1 cellular context compared by ENCODE assay signal in the genomic region with DNA sequence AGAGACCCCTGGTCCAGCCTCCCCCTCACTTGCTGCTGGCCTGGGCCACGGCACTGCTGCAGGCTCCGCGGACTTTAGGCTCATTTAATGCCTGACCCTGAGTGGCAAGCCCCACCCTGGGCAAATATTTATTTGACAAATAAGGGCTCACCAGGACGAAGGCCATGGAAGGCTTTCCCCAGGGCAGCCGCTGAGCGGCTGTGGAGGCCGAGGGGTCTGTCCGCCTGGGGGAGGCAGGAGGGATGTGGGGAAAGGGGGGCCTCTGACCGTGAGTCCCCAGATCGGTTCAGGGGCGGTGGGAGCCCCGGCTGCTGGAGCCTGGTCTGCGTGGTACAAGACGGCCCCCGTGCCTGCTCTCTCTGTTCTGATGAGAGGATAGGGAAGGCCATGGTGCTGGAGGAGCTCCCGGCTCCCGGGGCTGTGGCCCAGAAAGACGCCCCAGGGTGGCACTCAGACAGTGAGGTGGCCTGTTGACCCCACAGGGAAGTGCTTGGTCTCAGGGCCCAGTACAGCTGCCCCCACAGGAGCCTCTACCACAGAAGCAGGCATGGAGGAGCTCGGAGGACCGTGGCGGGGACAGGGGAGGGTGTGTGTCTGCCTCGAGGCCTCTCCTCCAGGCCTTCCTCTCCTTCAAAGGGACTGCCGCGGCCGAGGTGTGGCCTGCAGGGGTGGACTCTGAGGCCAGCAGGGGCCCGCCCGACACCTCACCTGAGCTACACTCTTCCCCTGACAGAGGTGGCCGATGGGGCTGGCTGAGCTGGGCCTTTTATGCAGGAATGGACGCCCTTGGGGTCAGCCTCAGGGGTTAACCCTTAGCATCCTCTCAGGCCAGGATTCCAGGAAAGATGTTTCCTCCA.
TF ChIP-seq lines count a peak whose summit lies in the region.

No MANE protein-coding gene starts in this region.

TF ChIP-seq in HepG2, 621 proteins besides CTCF, POLR2A, EP300 and RAD21 (continued from another document and continues in another):
- TF ChIP-seq, protein P1, sequence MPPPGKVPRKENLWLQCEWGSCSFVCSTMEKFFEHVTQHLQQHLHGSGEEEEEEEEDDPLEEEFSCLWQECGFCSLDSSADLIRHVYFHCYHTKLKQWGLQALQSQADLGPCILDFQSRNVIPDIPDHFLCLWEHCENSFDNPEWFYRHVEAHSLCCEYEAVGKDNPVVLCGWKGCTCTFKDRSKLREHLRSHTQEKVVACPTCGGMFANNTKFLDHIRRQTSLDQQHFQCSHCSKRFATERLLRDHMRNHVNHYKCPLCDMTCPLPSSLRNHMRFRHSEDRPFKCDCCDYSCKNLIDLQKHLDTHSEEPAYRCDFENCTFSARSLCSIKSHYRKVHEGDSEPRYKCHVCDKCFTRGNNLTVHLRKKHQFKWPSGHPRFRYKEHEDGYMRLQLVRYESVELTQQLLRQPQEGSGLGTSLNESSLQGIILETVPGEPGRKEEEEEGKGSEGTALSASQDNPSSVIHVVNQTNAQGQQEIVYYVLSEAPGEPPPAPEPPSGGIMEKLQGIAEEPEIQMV (CRISPR knock-in tag; IDR thresholded peaks at IDR 0.05; ENCODE audit: low read depth) = peak; percentile 98
- TF ChIP-seq ZNF281 (CRISPR knock-in tag; IDR thresholded peaks at IDR 0.05; ENCODE audit: borderline replicate concordance) (peak; percentile 54; the same call in 1 of the 2 replicates), ZNF572 (CRISPR knock-in tag; IDR thresholded peaks at IDR 0.05) (0 out of 2 replicates have a peak, but pooled peaks have one; percentile 5), NFKBIZ (CRISPR knock-in tag; IDR thresholded peaks at IDR 0.05) (no peak), ZNF567 (CRISPR knock-in tag; IDR thresholded peaks at IDR 0.05; ENCODE audit: borderline replicate concordance) (no peak), HCFC1 (IDR thresholded peaks at IDR 0.05; ENCODE audit: low read depth, low read length) (no peak), FOXJ3 (CRISPR knock-in tag; IDR thresholded peaks at IDR 0.05; ENCODE audit: borderline replicate concordance) (peak; percentile 61), TBL1XR1 (IDR thresholded peaks at IDR 0.05; ENCODE audit: borderline replicate concordance, low read length, partially characterized antibody) (no peak), SRF (IDR thresholded peaks at IDR 0.05; ENCODE audit: low read depth, low read length) (peak; percentile 76; the same call in 1 of the 2 replicates), ARID3A (IDR thresholded peaks at IDR 0.05; ENCODE audit: low read depth, low read length) (peak; percentile 25; the same call in 1 of the 2 replicates), HES4 (CRISPR knock-in tag; IDR thresholded peaks at IDR 0.05; ENCODE audit: borderline replicate concordance) (no peak), ZNF546 (CRISPR knock-in tag; conservative IDR thresholded peaks at IDR 0.05) (peak; percentile 83; the same call in 1 of the 2 replicates), ETV6 (CRISPR knock-in tag; conservative IDR thresholded peaks at IDR 0.05) (no peak), PCBP2 (optimal IDR thresholded peaks at IDR 0.05; ENCODE audit: low read depth, low read length, poor library complexity, severe bottlenecking) (no peak), ZNF713 (CRISPR knock-in tag; IDR thresholded peaks at IDR 0.05) (no peak), KDM1A (CRISPR knock-in tag; IDR thresholded peaks at IDR 0.05) (peak; percentile 44; the same call in 1 of the 2 replicates), SYNCRIP (IDR thresholded peaks at IDR 0.05; ENCODE audit: insufficient read depth, low read depth, low read length) (no peak), RNF2 (conservative IDR thresholded peaks at IDR 0.05; ENCODE audit: low read depth) (0 out of 2 replicates have a peak, but pooled peaks have one; percentile 33), U2AF2 (IDR thresholded peaks at IDR 0.05; ENCODE audit: low read depth, low read length) (no peak), ZNF263 (CRISPR knock-in tag; IDR thresholded peaks at IDR 0.05) (no peak; the same call in 1 of the 2 replicates), GATAD1 (CRISPR knock-in tag; IDR thresholded peaks at IDR 0.05) (no peak; the same call in 1 of the 2 replicates), ZBTB10 (CRISPR knock-in tag; IDR thresholded peaks at IDR 0.05; ENCODE audit: borderline replicate concordance) (peak; percentile 63; the same call in 1 of the 2 replicates), PHF5A (CRISPR knock-in tag; IDR thresholded peaks at IDR 0.05; ENCODE audit: low read depth, unreplicated experiment) (no peak), KAT7 (CRISPR knock-in tag; IDR thresholded peaks at IDR 0.05; ENCODE audit: borderline replicate concordance) (0 out of 2 replicates have a peak, but pooled peaks have one; percentile 51), RELA (CRISPR knock-in tag; IDR thresholded peaks at IDR 0.05) (no peak), ZNF580 (CRISPR knock-in tag; IDR thresholded peaks at IDR 0.05; ENCODE audit: borderline replicate concordance, low read depth) (0 out of 2 replicates have a peak, but pooled peaks have one; percentile 13), ZNF280D (CRISPR knock-in tag; IDR thresholded peaks at IDR 0.05) (peak; percentile 88; the same call in 1 of the 2 replicates), GLI4 (CRISPR knock-in tag; IDR thresholded peaks at IDR 0.05; ENCODE audit: borderline replicate concordance) (no peak), ZSCAN21 (CRISPR knock-in tag; IDR thresholded peaks at IDR 0.05; ENCODE audit: borderline replicate concordance) (no peak), CREM (IDR thresholded peaks at IDR 0.05) (peak; percentile 23; the same call in 1 of the 2 replicates), CREM (CRISPR knock-in tag; IDR thresholded peaks at IDR 0.05) (no peak), ZNF207 (IDR thresholded peaks at IDR 0.05; ENCODE audit: borderline replicate concordance) (no peak), MAF1 (CRISPR knock-in tag; IDR thresholded peaks at IDR 0.05; ENCODE audit: borderline replicate concordance) (no peak)
- TF ChIP-seq, protein P2, sequence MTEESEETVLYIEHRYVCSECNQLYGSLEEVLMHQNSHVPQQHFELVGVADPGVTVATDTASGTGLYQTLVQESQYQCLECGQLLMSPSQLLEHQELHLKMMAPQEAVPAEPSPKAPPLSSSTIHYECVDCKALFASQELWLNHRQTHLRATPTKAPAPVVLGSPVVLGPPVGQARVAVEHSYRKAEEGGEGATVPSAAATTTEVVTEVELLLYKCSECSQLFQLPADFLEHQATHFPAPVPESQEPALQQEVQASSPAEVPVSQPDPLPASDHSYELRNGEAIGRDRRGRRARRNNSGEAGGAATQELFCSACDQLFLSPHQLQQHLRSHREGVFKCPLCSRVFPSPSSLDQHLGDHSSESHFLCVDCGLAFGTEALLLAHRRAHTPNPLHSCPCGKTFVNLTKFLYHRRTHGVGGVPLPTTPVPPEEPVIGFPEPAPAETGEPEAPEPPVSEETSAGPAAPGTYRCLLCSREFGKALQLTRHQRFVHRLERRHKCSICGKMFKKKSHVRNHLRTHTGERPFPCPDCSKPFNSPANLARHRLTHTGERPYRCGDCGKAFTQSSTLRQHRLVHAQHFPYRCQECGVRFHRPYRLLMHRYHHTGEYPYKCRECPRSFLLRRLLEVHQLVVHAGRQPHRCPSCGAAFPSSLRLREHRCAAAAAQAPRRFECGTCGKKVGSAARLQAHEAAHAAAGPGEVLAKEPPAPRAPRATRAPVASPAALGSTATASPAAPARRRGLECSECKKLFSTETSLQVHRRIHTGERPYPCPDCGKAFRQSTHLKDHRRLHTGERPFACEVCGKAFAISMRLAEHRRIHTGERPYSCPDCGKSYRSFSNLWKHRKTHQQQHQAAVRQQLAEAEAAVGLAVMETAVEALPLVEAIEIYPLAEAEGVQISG (CRISPR knock-in tag; IDR thresholded peaks at IDR 0.05) = peak; percentile 71
- TF ChIP-seq, protein P3, sequence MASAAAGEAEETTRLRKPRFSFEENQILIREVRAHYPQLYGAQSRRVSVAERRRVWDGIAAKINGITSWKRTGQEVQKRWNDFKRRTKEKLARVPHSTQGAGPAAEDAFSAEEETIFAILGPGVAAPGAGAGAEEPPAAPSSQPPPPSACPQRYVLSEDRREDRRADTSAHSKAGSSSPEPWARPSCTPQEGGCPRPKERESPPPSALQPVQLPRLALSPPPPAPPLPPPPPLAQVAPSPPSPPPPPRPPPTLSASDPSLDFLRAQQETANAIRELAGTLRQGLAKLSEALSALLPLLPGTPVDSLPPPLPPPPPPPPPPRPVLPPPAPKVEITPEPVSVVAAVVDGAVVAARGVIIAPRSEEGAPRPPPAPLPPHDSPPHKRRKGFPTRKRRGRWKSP (CRISPR knock-in tag; IDR thresholded peaks at IDR 0.05) = peak; percentile 73; the same call in 1 of the 2 replicates
- TF ChIP-seq, protein P4, sequence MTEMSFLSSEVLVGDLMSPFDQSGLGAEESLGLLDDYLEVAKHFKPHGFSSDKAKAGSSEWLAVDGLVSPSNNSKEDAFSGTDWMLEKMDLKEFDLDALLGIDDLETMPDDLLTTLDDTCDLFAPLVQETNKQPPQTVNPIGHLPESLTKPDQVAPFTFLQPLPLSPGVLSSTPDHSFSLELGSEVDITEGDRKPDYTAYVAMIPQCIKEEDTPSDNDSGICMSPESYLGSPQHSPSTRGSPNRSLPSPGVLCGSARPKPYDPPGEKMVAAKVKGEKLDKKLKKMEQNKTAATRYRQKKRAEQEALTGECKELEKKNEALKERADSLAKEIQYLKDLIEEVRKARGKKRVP (CRISPR knock-in tag; IDR thresholded peaks at IDR 0.05) = no peak
